1 cellular context compared by ENCODE assay signal in genomic region chr1:117366281-117366981, GRCh38.
A peak's percentile ranks its signal among the peaks of the same experiment; 100 is the strongest.
TF ChIP-seq lines count a peak whose summit lies in the region.

No MANE protein-coding gene starts in this region.

TF ChIP-seq in HepG2, 621 proteins besides CTCF, POLR2A, EP300 and RAD21 (continued from another document and continues in another):
- TF ChIP-seq, protein P1, sequence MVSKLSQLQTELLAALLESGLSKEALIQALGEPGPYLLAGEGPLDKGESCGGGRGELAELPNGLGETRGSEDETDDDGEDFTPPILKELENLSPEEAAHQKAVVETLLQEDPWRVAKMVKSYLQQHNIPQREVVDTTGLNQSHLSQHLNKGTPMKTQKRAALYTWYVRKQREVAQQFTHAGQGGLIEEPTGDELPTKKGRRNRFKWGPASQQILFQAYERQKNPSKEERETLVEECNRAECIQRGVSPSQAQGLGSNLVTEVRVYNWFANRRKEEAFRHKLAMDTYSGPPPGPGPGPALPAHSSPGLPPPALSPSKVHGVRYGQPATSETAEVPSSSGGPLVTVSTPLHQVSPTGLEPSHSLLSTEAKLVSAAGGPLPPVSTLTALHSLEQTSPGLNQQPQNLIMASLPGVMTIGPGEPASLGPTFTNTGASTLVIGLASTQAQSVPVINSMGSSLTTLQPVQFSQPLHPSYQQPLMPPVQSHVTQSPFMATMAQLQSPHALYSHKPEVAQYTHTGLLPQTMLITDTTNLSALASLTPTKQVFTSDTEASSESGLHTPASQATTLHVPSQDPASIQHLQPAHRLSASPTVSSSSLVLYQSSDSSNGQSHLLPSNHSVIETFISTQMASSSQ (IDR thresholded peaks at IDR 0.05; ENCODE audit: low read depth): no peak
- TF ChIP-seq, protein P1 (CRISPR knock-in tag; IDR thresholded peaks at IDR 0.05; ENCODE audit: borderline replicate concordance): peak; percentile 13; the same call in 1 of the 2 replicates
- TF ChIP-seq ZC3H4 (CRISPR knock-in tag; IDR thresholded peaks at IDR 0.05; ENCODE audit: borderline replicate concordance) (peak; percentile 78; the same call in 1 of the 2 replicates), SALL2 (CRISPR knock-in tag; IDR thresholded peaks at IDR 0.05) (peak; percentile 28), RBFOX2 (IDR thresholded peaks at IDR 0.05; ENCODE audit: low read depth, low read length) (no peak; the same call in 1 of the 2 replicates), PRDM10 (CRISPR knock-in tag; IDR thresholded peaks at IDR 0.05; ENCODE audit: low read depth) (no peak), ZNF709 (CRISPR knock-in tag; IDR thresholded peaks at IDR 0.05) (0 out of 2 replicates have a peak, but pooled peaks have one; percentile 6), ZNF329 (CRISPR knock-in tag; IDR thresholded peaks at IDR 0.05; ENCODE audit: low read depth) (no peak), ZNF501 (CRISPR knock-in tag; IDR thresholded peaks at IDR 0.05) (no peak), ZNF776 (CRISPR knock-in tag; IDR thresholded peaks at IDR 0.05) (no peak; the same call in 1 of the 2 replicates), FOXO1 (CRISPR knock-in tag; IDR thresholded peaks at IDR 0.05) (no peak), POLR2AphosphoS5 (IDR thresholded peaks at IDR 0.05; ENCODE audit: low read depth, low read length) (0 out of 2 replicates have a peak, but pooled peaks have one; percentile 13), HNRNPK (IDR thresholded peaks at IDR 0.05; ENCODE audit: low read depth, low read length, poor library complexity, severe bottlenecking) (no peak), POGZ (CRISPR knock-in tag; IDR thresholded peaks at IDR 0.05) (no peak), ZIK1 (CRISPR knock-in tag; IDR thresholded peaks at IDR 0.05; ENCODE audit: borderline replicate concordance, low read depth) (no peak), SUZ12 (IDR thresholded peaks at IDR 0.05; ENCODE audit: low read depth, low read length) (no peak), ZNF615 (CRISPR knock-in tag; IDR thresholded peaks at IDR 0.05; ENCODE audit: borderline replicate concordance) (no peak), JUN (CRISPR knock-in tag; IDR thresholded peaks at IDR 0.05) (0 out of 2 replicates have a peak, but pooled peaks have one; percentile 16), ZNF264 (CRISPR knock-in tag; IDR thresholded peaks at IDR 0.05) (no peak), PHF8 (CRISPR knock-in tag; IDR thresholded peaks at IDR 0.05) (peak; percentile 81; the same call in 1 of the 2 replicates), ZNF878 (CRISPR knock-in tag; IDR thresholded peaks at IDR 0.05) (no peak), GABPA (IDR thresholded peaks at IDR 0.05; ENCODE audit: low read depth, low read length) (no peak), GABPA (CRISPR knock-in tag; IDR thresholded peaks at IDR 0.05; ENCODE audit: low read depth) (no peak), MAFK (conservative IDR thresholded peaks at IDR 0.05 in 1 of 2, IDR thresholded peaks at IDR 0.05 in 1 of 2; ENCODE audit: low read length in 2 of 2) (no peak), KDM5B (CRISPR knock-in tag; IDR thresholded peaks at IDR 0.05; ENCODE audit: borderline replicate concordance) (no peak), YY1 (IDR thresholded peaks at IDR 0.05; ENCODE audit: insufficient read depth, insufficient replicate concordance, low read depth, low read length) (no peak), ZFP36L1 (CRISPR knock-in tag; IDR thresholded peaks at IDR 0.05) (no peak), HNF4G (IDR thresholded peaks at IDR 0.05; ENCODE audit: borderline replicate concordance, low read depth, low read length) (no peak), HNF4G (CRISPR knock-in tag; IDR thresholded peaks at IDR 0.05; ENCODE audit: borderline replicate concordance, low read depth) (no peak), PRPF4 (IDR thresholded peaks at IDR 0.05; ENCODE audit: low read depth, low read length, poor library complexity, severe bottlenecking) (no peak), SYNCRIP (IDR thresholded peaks at IDR 0.05; ENCODE audit: insufficient read depth, low read depth, low read length) (no peak), ZNF44 (CRISPR knock-in tag; IDR thresholded peaks at IDR 0.05) (no peak), ZNF660 (CRISPR knock-in tag; IDR thresholded peaks at IDR 0.05; ENCODE audit: borderline replicate concordance, low read depth) (no peak), NR2F2 (IDR thresholded peaks at IDR 0.05; ENCODE audit: borderline replicate concordance, low read depth) (no peak), ISX (CRISPR knock-in tag; conservative IDR thresholded peaks at IDR 0.05) (no peak), REXO4 (CRISPR knock-in tag; IDR thresholded peaks at IDR 0.05; ENCODE audit: borderline replicate concordance) (no peak), DNMT3B (CRISPR knock-in tag; conservative IDR thresholded peaks at IDR 0.05) (no peak), XBP1 (CRISPR knock-in tag; IDR thresholded peaks at IDR 0.05) (no peak), ZNF225 (CRISPR knock-in tag; IDR thresholded peaks at IDR 0.05) (no peak; the same call in 1 of the 2 replicates), E2F2 (CRISPR knock-in tag; IDR thresholded peaks at IDR 0.05; ENCODE audit: borderline replicate concordance) (no peak)
- TF ChIP-seq, protein P2, sequence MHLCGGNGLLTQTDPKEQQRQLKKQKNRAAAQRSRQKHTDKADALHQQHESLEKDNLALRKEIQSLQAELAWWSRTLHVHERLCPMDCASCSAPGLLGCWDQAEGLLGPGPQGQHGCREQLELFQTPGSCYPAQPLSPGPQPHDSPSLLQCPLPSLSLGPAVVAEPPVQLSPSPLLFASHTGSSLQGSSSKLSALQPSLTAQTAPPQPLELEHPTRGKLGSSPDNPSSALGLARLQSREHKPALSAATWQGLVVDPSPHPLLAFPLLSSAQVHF (CRISPR knock-in tag; IDR thresholded peaks at IDR 0.05): no peak
- TF ChIP-seq, protein P3, sequence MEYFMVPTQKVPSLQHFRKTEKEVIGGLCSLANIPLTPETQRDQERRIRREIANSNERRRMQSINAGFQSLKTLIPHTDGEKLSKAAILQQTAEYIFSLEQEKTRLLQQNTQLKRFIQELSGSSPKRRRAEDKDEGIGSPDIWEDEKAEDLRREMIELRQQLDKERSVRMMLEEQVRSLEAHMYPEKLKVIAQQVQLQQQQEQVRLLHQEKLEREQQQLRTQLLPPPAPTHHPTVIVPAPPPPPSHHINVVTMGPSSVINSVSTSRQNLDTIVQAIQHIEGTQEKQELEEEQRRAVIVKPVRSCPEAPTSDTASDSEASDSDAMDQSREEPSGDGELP (IDR thresholded peaks at IDR 0.05; ENCODE audit: borderline replicate concordance, low read depth): no peak; the same call in 1 of the 2 replicates
- TF ChIP-seq, protein P4, sequence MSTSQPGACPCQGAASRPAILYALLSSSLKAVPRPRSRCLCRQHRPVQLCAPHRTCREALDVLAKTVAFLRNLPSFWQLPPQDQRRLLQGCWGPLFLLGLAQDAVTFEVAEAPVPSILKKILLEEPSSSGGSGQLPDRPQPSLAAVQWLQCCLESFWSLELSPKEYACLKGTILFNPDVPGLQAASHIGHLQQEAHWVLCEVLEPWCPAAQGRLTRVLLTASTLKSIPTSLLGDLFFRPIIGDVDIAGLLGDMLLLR (CRISPR knock-in tag; IDR thresholded peaks at IDR 0.05): peak; percentile 56; the same call in 1 of the 2 replicates
- TF ChIP-seq, protein P5, sequence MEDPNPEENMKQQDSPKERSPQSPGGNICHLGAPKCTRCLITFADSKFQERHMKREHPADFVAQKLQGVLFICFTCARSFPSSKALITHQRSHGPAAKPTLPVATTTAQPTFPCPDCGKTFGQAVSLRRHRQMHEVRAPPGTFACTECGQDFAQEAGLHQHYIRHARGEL (CRISPR knock-in tag; IDR thresholded peaks at IDR 0.05): no peak
- TF ChIP-seq, protein P6, sequence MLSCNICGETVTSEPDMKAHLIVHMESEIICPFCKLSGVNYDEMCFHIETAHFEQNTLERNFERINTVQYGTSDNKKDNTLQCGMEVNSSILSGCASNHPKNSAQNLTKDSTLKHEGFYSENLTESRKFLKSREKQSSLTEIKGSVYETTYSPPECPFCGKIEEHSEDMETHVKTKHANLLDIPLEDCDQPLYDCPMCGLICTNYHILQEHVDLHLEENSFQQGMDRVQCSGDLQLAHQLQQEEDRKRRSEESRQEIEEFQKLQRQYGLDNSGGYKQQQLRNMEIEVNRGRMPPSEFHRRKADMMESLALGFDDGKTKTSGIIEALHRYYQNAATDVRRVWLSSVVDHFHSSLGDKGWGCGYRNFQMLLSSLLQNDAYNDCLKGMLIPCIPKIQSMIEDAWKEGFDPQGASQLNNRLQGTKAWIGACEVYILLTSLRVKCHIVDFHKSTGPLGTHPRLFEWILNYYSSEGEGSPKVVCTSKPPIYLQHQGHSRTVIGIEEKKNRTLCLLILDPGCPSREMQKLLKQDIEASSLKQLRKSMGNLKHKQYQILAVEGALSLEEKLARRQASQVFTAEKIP (CRISPR knock-in tag; IDR thresholded peaks at IDR 0.05; ENCODE audit: borderline replicate concordance): no peak
